13 cellular contexts compared by ENCODE assay signal in the genomic region with DNA sequence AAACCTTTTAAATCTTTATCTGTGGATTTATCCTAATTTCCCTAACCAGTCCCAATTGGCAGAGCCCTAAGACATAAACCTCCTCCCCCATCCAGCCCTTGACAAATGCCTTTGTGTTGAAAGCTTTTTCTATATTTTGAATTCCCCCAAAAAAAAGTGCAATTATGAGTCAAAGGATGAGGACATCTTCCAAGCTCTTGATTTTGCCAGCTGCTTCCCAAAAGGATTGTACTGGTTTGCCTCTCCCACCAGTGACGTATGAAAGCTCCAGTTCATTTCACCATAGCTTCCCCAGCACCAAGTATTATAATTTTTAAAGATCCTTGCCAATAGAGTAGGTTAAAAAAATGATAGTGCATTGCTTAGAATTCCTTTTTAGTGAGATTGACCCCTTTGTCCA. TPM values are rescaled to one million over a fixed set of nuclear protein-coding genes. Genes with fewer than 3 reads are reported as not detected.
A peak's percentile ranks its signal among the peaks of the same experiment; 100 is the strongest.
DNase-seq lines count a peak whose midpoint lies in the region; TF ChIP-seq lines count a peak whose summit lies in the region.
"Had no signal": no experiment of that assay in that cellular context is flagged by ENCODE, and none has a peak within 500 bp of the region (broad histone marks: within the 10 kb centered on the region; RNA-seq: fewer than 3 reads in every experiment).

No MANE protein-coding gene starts in this region.

- no TSS peak for BruUV-seq in mammary epithelial cell (replicated peaks; lab: Mats Ljungman, UMichigan)

- H3K27me3 ChIP-seq in mammary epithelial cell (ENCODE audit: insufficient read depth, low read length) = no peaks in the 10 kb centered on the region
- H3K27me3 ChIP-seq in right atrium auricular region = no peaks in the 10 kb centered on the region

- 23% methylated on average over 1 of the region's 1 CpG for WGBS in mammary epithelial cell (ENCODE audit: low coverage, missing lambda C conversion rate)

- H3K9ac ChIP-seq in mammary epithelial cell (ENCODE audit: insufficient read depth, low read length) = no peak overlapping the region

- dilution Hi-C loops in mammary epithelial cell (cut with HindIII; ENCODE audit: low sequenced_read_pairs) = no loop called here

- no peak for TF ChIP-seq CTCF in mammary epithelial cell (conservative IDR thresholded peaks at IDR 0.05 in 1 of 2, IDR thresholded peaks at IDR 0.05 in 1 of 2; ENCODE audit: extremely low read depth in 1 of 2, insufficient read depth in 1 of 2, low read depth in 1 of 2, low read length in 2 of 2)
- no peak for TF ChIP-seq CTCF in right atrium auricular region (IDR thresholded peaks at IDR 0.05)

- peak; percentile 32 for DNase-seq in HT1080 (ENCODE audit: low read depth)
- DNase-seq in mammary epithelial cell = peak; percentile 52
- DNase-seq in right atrium auricular region (ENCODE audit: low spot score) = no peak
- DNase-seq in superior temporal gyrus (ENCODE audit: extremely low spot score) = peak; percentile 70
- DNase-seq in KBM-7 = no peak
- DNase-seq in NK-92 (lab: John Stamatoyannopoulos, UW; ENCODE audit: unreplicated experiment) = no peak
- DNase-seq in T-helper 1 cell = no peak
- DNase-seq in NCI-H146 treated with DMSO at 0.1 percent for 48 hours (lab: John Stamatoyannopoulos, UW; ENCODE audit: unreplicated experiment) = no peak
- DNase-seq: DMS53; NCI-H1930; stimulated activated CD4-positive, alpha-beta T cell treated with anti-CD3 and anti-CD28 coated beads, Interleukin-15, amount 100 ng/mL, for 24 hours had no signal

- H3K36me3 ChIP-seq in mammary epithelial cell (ENCODE audit: insufficient read depth, low read length) (no peaks in the 10 kb centered on the region), right atrium auricular region (peaks cover 7% of the 10 kb centered on the region)

- no peaks in the 10 kb centered on the region for H4K20me1 ChIP-seq in mammary epithelial cell (ENCODE audit: insufficient read depth, low read length)

- H3K4me3 ChIP-seq in mammary epithelial cell (replicated peaks in 1 of 3; ENCODE audit: insufficient read depth in 1 of 3, low read depth in 2 of 3, low read length in 3 of 3) (no peak overlapping the region), right atrium auricular region (no peak overlapping the region)

- H2AFZ ChIP-seq in mammary epithelial cell (ENCODE audit: low read depth, low read length) = no peak overlapping the region

- H3K27ac ChIP-seq in mammary epithelial cell (ENCODE audit: insufficient read depth, low read depth, low read length) (peak overlapping the region; percentile 37), right atrium auricular region (peak overlapping the region; percentile 82 to 84)

- intact Hi-C loops in mammary epithelial cell (cut with micrococcal nuclease) = loop anchor here (2.0 kb wide), 1 partner anchor 33 kb away; no protein-coding TSS in a partner anchor

- in situ Hi-C loops in mammary epithelial cell (cut with MboI; ENCODE audit: low sequenced_read_pairs in 2 of 2) (no loop called here), KBM-7 (cut with MboI; ENCODE audit: low pct_unique_long_range_greater_than_20kb, low sequenced_read_pairs) (no loop called here)

- CTCF ChIA-PET in mammary epithelial cell (lab: Charles Lee; ENCODE audit: low non-redundant PET) = no interaction called here

- H3K9me3 ChIP-seq in mammary epithelial cell (replicated peaks; ENCODE audit: insufficient read depth, low read length) (no peaks in the 10 kb centered on the region), right atrium auricular region (no peaks in the 10 kb centered on the region)

- H3K4me1 ChIP-seq in mammary epithelial cell (ENCODE audit: insufficient read depth, low read length) (peaks cover 32% of the 10 kb centered on the region), right atrium auricular region (peaks cover 0 to 41% of the 10 kb centered on the region in 2 donors)

- no peaks in the 10 kb centered on the region for H3K79me2 ChIP-seq in mammary epithelial cell (ENCODE audit: insufficient read depth, low read length)

- H3K4me2 ChIP-seq in mammary epithelial cell (ENCODE audit: insufficient read depth, low read depth, low read length) = peak overlapping the region; percentile 11

RNA-seq across cellular contexts. Expression of a gene that starts 39.0 kb away (rescaled TPM):
- 6.1 and 8.9 TPM in 2 replicates for total RNA-seq in HT1080 (2014; rRNA removed; shearing (Covaris generic))
- 16.9 and 17.0 TPM in 2 replicates for polyA plus RNA-seq in HT1080 (2015; cell fraction: cytosol; rRNA removed)
- 9.9 and 11.1 TPM in 2 replicates for polyA plus RNA-seq in HT1080 (2015; cell fraction: nucleus; rRNA removed)
- total RNA-seq in mammary epithelial cell = 10 to 100 TPM; 49.6 to 68.3 TPM
- 41.1 TPM for polyA plus RNA-seq in mammary epithelial cell
- 78.0 TPM for polyA minus RNA-seq in mammary epithelial cell
- 10 to 100 TPM; 32.4 to 58.5 TPM for total RNA-seq in right atrium auricular region

RNA-seq across cellular contexts. Expression of a gene that starts 59.7 kb away (rescaled TPM):
- total RNA-seq in HT1080 (2014; rRNA removed; shearing (Covaris generic)) = not detected in 2 replicates
- not detected in 2 replicates for polyA plus RNA-seq in HT1080 (2015; cell fraction: cytosol; rRNA removed)
- polyA plus RNA-seq in HT1080 (2015; cell fraction: nucleus; rRNA removed) = not detected in 2 replicates
- total RNA-seq in mammary epithelial cell (not detected), right atrium auricular region (not detected)
- not detected for polyA plus RNA-seq in mammary epithelial cell
- not detected for polyA minus RNA-seq in mammary epithelial cell
- total RNA-seq: activated CD8-positive, alpha-beta memory T cell treated with anti-CD3 and anti-CD28 coated beads for 36 hours; natural killer cell treated with Interleukin-12 subunit alpha and Interleukin-12 subunit beta and Interleukin-15 and Interleukin-18, amount 100 ng/mL, for 72 hours had no signal

Comparison
In these comparisons a context has a peak if more than half of its experiments do, and no peak if none do; other contexts are left out.
1. DNase-seq: peak in HT1080 (single experiment), mammary epithelial cell (single experiment) and superior temporal gyrus (single experiment); none in right atrium auricular region (single experiment), KBM-7 (single experiment), NK-92 (single experiment), T-helper 1 cell (0 of 5) and NCI-H146 treated with DMSO at 0.1 percent for 48 hours (single experiment).